ENCODE assay signal across 14 cellular contexts in the genomic region with DNA sequence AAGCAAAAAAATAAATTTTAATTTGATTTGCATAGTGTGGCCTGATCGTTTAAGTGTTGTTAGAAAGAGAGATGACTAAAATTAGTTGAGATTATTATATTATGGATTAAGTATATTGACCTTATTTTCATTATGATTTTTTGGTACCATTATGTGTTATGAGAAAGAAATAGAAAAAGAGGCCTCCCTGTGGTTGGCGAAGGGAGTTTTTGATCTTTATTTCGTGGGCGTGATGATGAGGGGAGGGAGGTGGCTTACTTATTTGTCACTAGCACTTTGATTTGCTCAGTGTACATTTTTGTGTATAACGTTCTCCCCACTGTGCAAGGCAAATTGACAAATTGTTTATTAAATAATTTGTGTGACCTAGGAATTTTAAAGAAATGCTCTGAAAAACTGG. TPM values are rescaled to one million over a fixed set of nuclear protein-coding genes. Genes with fewer than 3 reads are reported as not detected.
DNase-seq lines count a peak whose midpoint lies in the region; ATAC-seq, FAIRE-seq and TF ChIP-seq lines count a peak whose summit lies in the region.
"Had no signal": no experiment of that assay in that cellular context is flagged by ENCODE, and none has a peak within 500 bp of the region (broad histone marks: within the 10 kb centered on the region; RNA-seq: fewer than 3 reads in every experiment).

No MANE protein-coding gene starts in this region.

- H3K9me3 ChIP-seq in HEK293 (ENCODE audit: control insufficient read depth, insufficient read depth, low read depth, low read length) = no peaks in the 10 kb centered on the region
- H3K9me3 ChIP-seq in GM12878 (replicated peaks; ENCODE audit: control insufficient read depth, insufficient read depth, low read length) = no peaks in the 10 kb centered on the region
- no peaks in the 10 kb centered on the region for H3K9me3 ChIP-seq in mesenchymal stem cell (ENCODE audit: control insufficient read depth, low read length)

- 4% methylated on average over 5 of the region's 5 CpGs for WGBS in GM12878 (ENCODE audit: insufficient coverage, insufficient replicate concordance, low lambda C conversion rate, missing lambda C conversion rate)
- WGBS in mesenchymal stem cell = 96% methylated on average over 4 of the region's 5 CpGs

- no peak for TF ChIP-seq CTCF in HEK293 (tag by site-specific recombination; IDR thresholded peaks at IDR 0.05)
- 0 out of 6 replicates have a peak, but pooled peaks have one; percentile 2 to 16 (median 12) for TF ChIP-seq CTCF in GM12878 (IDR thresholded peaks at IDR 0.05 in 2 of 3, conservative IDR thresholded peaks at IDR 0.05 in 1 of 3; ENCODE audit: control insufficient read depth in 2 of 3, extremely low read depth in 1 of 3, insufficient read depth in 1 of 3, low read depth in 3 of 3, low read length in 3 of 3)

- no peak overlapping the region for H2AFZ ChIP-seq in GM12878 (ENCODE audit: control insufficient read depth, low read depth, low read length)
- no peak overlapping the region for H2AFZ ChIP-seq in mesenchymal stem cell (ENCODE audit: low read depth, low read length)

- TF ChIP-seq EP300 in GM12878 (IDR thresholded peaks at IDR 0.05; ENCODE audit: borderline replicate concordance in 1 of 2, control insufficient read depth in 1 of 2, low read depth in 2 of 2, low read length in 2 of 2) = peak in 1 of 2 experiments; percentile 22; a peak in 2 of 4 replicates

- no peak overlapping the region for H3K4ac ChIP-seq in mesenchymal stem cell (ENCODE audit: low read depth in 1 of 2, low read length in 2 of 2)

- POLR2A ChIA-PET in HEK293 (lab: Yijun Ruan, JAX) = interaction anchor here (0.9 kb wide), 1 partner anchor 100 kb away, joined by 3 read pairs; no protein-coding TSS in a partner anchor
- POLR2A ChIA-PET in GM12878 (lab: Charles Lee) = interaction anchor here (1.2 to 4.2 kb wide), 4 partner anchors 36 to 80 kb away, joined by 5 to 32 read pairs (median 8); no protein-coding TSS in a partner anchor

- H4K20me1 ChIP-seq in GM12878 (ENCODE audit: control insufficient read depth, insufficient read depth) = no peaks in the 10 kb centered on the region

- no peak overlapping the region for H2BK5ac ChIP-seq in mesenchymal stem cell (ENCODE audit: low read depth, low read length, poor library complexity, severe bottlenecking)

- H4K8ac ChIP-seq in mesenchymal stem cell (ENCODE audit: low read length) = no peak overlapping the region

- peak; percentile 30; the same call in 1 of the 2 replicates for TF ChIP-seq RAD21 in GM12878 (IDR thresholded peaks at IDR 0.05; ENCODE audit: insufficient read depth, low read depth, low read length)

- SMC1A ChIA-PET in GM12878 (lab: Charles Lee; ENCODE audit: uncharacterized antibody, unreplicated experiment) = interaction anchor here (0.8 to 4.6 kb wide), 19 partner anchors 9 to 163 kb away, joined by 3 to 25 read pairs (median 4); no protein-coding TSS in a partner anchor

- intact Hi-C loops in GM12878 (cut with micrococcal nuclease; ENCODE audit: unreplicated experiment) = loop anchor here (5.0 to 10.0 kb wide), 2 partner anchors 162 to 1146 kb away; a partner anchor contains a TSS

- no peak for TF ChIP-seq POLR2A in GM12878 (IDR thresholded peaks at IDR 0.05; ENCODE audit: low read depth, low read length)

- H3K4me2 ChIP-seq in GM12878 (ENCODE audit: control insufficient read depth, insufficient read depth) (peak overlapping the region; percentile 78), mesenchymal stem cell (ENCODE audit: low read length, poor library complexity, severe bottlenecking) (no peak overlapping the region)

- CTCF ChIA-PET in HEK293 (lab: Yijun Ruan, JAX) (interaction anchor here (0.9 kb wide), 1 partner anchor 8 kb away, joined by 3 read pairs; no protein-coding TSS in a partner anchor), GM12878 (lab: Yijun Ruan, JAX) (interaction anchor here (0.9 to 1.7 kb wide), 5 partner anchors 15 to 161 kb away, joined by 3 to 7 read pairs (median 4); no protein-coding TSS in a partner anchor)

- peak; percentile 32 for ATAC-seq in GM12878
- no peak for ATAC-seq in HG02798 (IDR thresholded peaks at IDR 0.05; ENCODE audit: poor library complexity, unreplicated experiment)
- ATAC-seq: T-helper 17 cell had no signal

- H3K27me3 ChIP-seq in GM12878 (replicated peaks in 1 of 2; ENCODE audit: control insufficient read depth in 2 of 2, insufficient read depth in 2 of 2, low read length in 1 of 2) (no peaks in the 10 kb centered on the region), mesenchymal stem cell (ENCODE audit: control insufficient read depth in 1 of 2, insufficient read depth in 1 of 2, low read length in 2 of 2) (peaks cover 0 to 7% of the 10 kb centered on the region in 2 experiments)

- H3K14ac ChIP-seq in mesenchymal stem cell (ENCODE audit: low read length in 2 of 2) = no peak overlapping the region

- H3K36me3 ChIP-seq in HEK293 (ENCODE audit: control insufficient read depth in 2 of 2, insufficient read depth in 1 of 2, low read length in 2 of 2) = peaks cover 0 to 4% of the 10 kb centered on the region in 2 experiments; a peak in 1 of 3 replicates
- H3K36me3 ChIP-seq in GM12878 (ENCODE audit: control insufficient read depth in 2 of 2, insufficient read depth in 2 of 2, low read length in 1 of 2) = peaks cover 0 to 6% of the 10 kb centered on the region in 2 experiments; a peak in 1 of 4 replicates
- peaks cover 2 to 7% of the 10 kb centered on the region in 2 experiments for H3K36me3 ChIP-seq in mesenchymal stem cell (ENCODE audit: control insufficient read depth in 1 of 2, insufficient read depth in 2 of 2, low read depth in 1 of 2, low read length in 2 of 2)

- H3K4me3 ChIP-seq in HEK293 (ENCODE audit: low read depth, low read length) = no peak overlapping the region
- H3K4me3 ChIP-seq in GM12878 = peak overlapping the region; percentile 82
- H3K4me3 ChIP-seq in mesenchymal stem cell (ENCODE audit: insufficient read depth in 1 of 2, low read depth in 1 of 2, low read length in 2 of 2) = no peak overlapping the region

- H3K4me1 ChIP-seq in HEK293 (ENCODE audit: control insufficient read depth, insufficient read depth, low read length) (peaks cover 6% of the 10 kb centered on the region; the same call in 1 of the 2 replicates), GM12878 (ENCODE audit: control insufficient read depth, insufficient read depth, low read length) (peaks cover 13% of the 10 kb centered on the region), mesenchymal stem cell (ENCODE audit: control insufficient read depth, insufficient read depth, low read depth, low read length) (peaks cover 10% of the 10 kb centered on the region)

- DNase-seq in CD1c-positive myeloid dendritic cell (ENCODE audit: extremely low spot score) (peak; percentile 61), GM12878 (ENCODE audit: low read depth, low spot score) (no peak), mesenchymal stem cell (no peak), NCI-H2081 (lab: John Stamatoyannopoulos, UW) (no peak), C1 segment of cervical spinal cord (lab: John Stamatoyannopoulos, UW) (no peak), NCI-H446 (lab: John Stamatoyannopoulos, UW) (no peak)
- DNase-seq: activated gamma-delta T cell; effector CD8-positive, alpha-beta T cell; islet precursor cell; NCI-H510A; T-helper 17 cell had no signal

- H3K27ac ChIP-seq in HEK293 (ENCODE audit: extremely low read depth, low read depth, low read length) = no peak overlapping the region
- peak overlapping the region; percentile 85 for H3K27ac ChIP-seq in GM12878 (ENCODE audit: control insufficient read depth, insufficient read depth)
- no peak overlapping the region for H3K27ac ChIP-seq in mesenchymal stem cell (ENCODE audit: low read length, poor library complexity, severe bottlenecking)

- H2AK5ac ChIP-seq in mesenchymal stem cell (ENCODE audit: low read length, severe bottlenecking) = no peak overlapping the region

- H3K79me1 ChIP-seq in mesenchymal stem cell (replicated peaks; ENCODE audit: low read length, poor library complexity, severe bottlenecking) = peaks cover 8% of the 10 kb centered on the region

- H3K18ac ChIP-seq in mesenchymal stem cell (ENCODE audit: low read depth in 1 of 2, low read length in 2 of 2) = no peak overlapping the region

- H2BK120ac ChIP-seq in mesenchymal stem cell (ENCODE audit: low read depth, low read length) = no peak overlapping the region

- in situ Hi-C loops in GM12878 (cut with MboI) = no loop called here

- no TSS peak for BruUV-seq in GM12878 (replicated peaks; lab: Mats Ljungman, UMichigan)

- H3K79me2 ChIP-seq in GM12878 (ENCODE audit: control insufficient read depth, insufficient read depth, low read length) = peaks cover 75% of the 10 kb centered on the region

- no peak overlapping the region for H4K91ac ChIP-seq in mesenchymal stem cell (ENCODE audit: low read length)

- no peak overlapping the region for H2BK12ac ChIP-seq in mesenchymal stem cell (ENCODE audit: low read length in 2 of 2)

- RAD21 ChIA-PET in GM12878 (lab: Charles Lee; ENCODE audit: unreplicated experiment) = interaction anchor here (0.8 to 3.9 kb wide), 10 partner anchors 15 to 79 kb away, joined by 3 to 59 read pairs (median 6); no protein-coding TSS in a partner anchor

- no peak overlapping the region for H2BK15ac ChIP-seq in mesenchymal stem cell (ENCODE audit: low read depth, poor library complexity, severe bottlenecking)

- FAIRE-seq in GM12878 (lab: Jason Lieb, UNC) = peak; percentile 35
- FAIRE-seq: HTR-8/SVneo had no signal

- no peak overlapping the region for H3K23ac ChIP-seq in mesenchymal stem cell (ENCODE audit: low read length in 2 of 2)

- peak overlapping the region; percentile 87 for H3K9ac ChIP-seq in GM12878 (ENCODE audit: control insufficient read depth, insufficient read depth, low read length)
- H3K9ac ChIP-seq in mesenchymal stem cell (ENCODE audit: low read length) = peak overlapping the region; percentile 81

RNA-seq across cellular contexts. Expression of a gene that starts 2.8 kb away (rescaled TPM):
- total RNA-seq in GM12878 (2013; cell fraction: nucleolus; rRNA removed) = 289 and 314 TPM in 2 replicates
- 54.7 and 57.5 TPM in 2 replicates for total RNA-seq in GM12878 (2014; rRNA removed)
- total RNA-seq in GM12878 (2014; rRNA removed; fragmentation: Illumina TruSeq; extraction: Trizol) = 44.1 and 46.1 TPM in 2 replicates
- total RNA-seq in GM12878 (2021) = 94.7 and 96.7 TPM in 2 replicates
- polyA plus RNA-seq in GM12878 (2011; ENCODE audit: low read depth) = 14.1 TPM
- 31.4 and 41.3 TPM in 2 replicates for polyA plus RNA-seq in GM12878 (2011; rRNA removed)
- 22.3 and 23.6 TPM in 2 replicates for polyA plus RNA-seq in GM12878 (2011; cell fraction: cytosol; rRNA removed)
- 127 and 131 TPM in 2 replicates for polyA plus RNA-seq in GM12878 (2011; cell fraction: nucleus; rRNA removed)
- polyA plus RNA-seq in GM12878 (2012) = 24.5 and 32.2 TPM in 2 replicates
- polyA plus RNA-seq in GM12878 (2014; fragmentation: Illumina TruSeq; extraction: Trizol) = 43.6 and 48.4 TPM in 2 replicates
- polyA plus RNA-seq in GM12878 (2014; fragmentation: Nextera tagmentation; extraction: Ambion mirVana) = 10 to 100 TPM in 1 of 2 experiments, 1 to 10 TPM in 1; 8.2 to 10.4 TPM
- 48.2 and 56.5 TPM in 2 replicates for polyA plus RNA-seq in GM12878 (2014; rRNA removed)
- 10 to 100 TPM; 55.5 to 56.0 TPM for polyA plus RNA-seq in GM12878 (2016; fragmentation: Nextera tagmentation; extraction: Ambion mirVana)
- 88.0 and 110 TPM in 2 replicates for polyA minus RNA-seq in GM12878 (2011; rRNA and poly(A)+ RNA removed)
- polyA minus RNA-seq in GM12878 (2011; cell fraction: cytosol; rRNA and poly(A)+ RNA removed) = 13.4 and 14.3 TPM in 2 replicates
- polyA minus RNA-seq in GM12878 (2011; cell fraction: nucleus; rRNA and poly(A)+ RNA removed) = 88.4 and 117 TPM in 2 replicates
- polyA plus RNA-seq in mesenchymal stem cell (2013, experiment 1 of 2) = 3.1 TPM
- polyA plus RNA-seq in mesenchymal stem cell (2013, experiment 2 of 2) = 3.0 TPM
